1 cellular context compared by ENCODE assay signal in genomic region chr16:73037331-73037745, GRCh38.
TF ChIP-seq lines count a peak whose summit lies in the region.

No MANE protein-coding gene starts in this region.

TF ChIP-seq in GM23338, 12 proteins besides CTCF, POLR2A, EP300 and RAD21 (continued from another document):
- TF ChIP-seq REST (IDR thresholded peaks at IDR 0.05; ENCODE audit: unreplicated experiment) (no peak), CREB1 (CRISPR knock-in tag; IDR thresholded peaks at IDR 0.05; ENCODE audit: low read depth) (no peak), EZH2 (IDR thresholded peaks at IDR 0.05; ENCODE audit: low read depth, unreplicated experiment) (no peak), STAT1 (IDR thresholded peaks at IDR 0.05; ENCODE audit: unreplicated experiment) (no peak)
